15 cellular contexts compared by ENCODE assay signal in the genomic region with DNA sequence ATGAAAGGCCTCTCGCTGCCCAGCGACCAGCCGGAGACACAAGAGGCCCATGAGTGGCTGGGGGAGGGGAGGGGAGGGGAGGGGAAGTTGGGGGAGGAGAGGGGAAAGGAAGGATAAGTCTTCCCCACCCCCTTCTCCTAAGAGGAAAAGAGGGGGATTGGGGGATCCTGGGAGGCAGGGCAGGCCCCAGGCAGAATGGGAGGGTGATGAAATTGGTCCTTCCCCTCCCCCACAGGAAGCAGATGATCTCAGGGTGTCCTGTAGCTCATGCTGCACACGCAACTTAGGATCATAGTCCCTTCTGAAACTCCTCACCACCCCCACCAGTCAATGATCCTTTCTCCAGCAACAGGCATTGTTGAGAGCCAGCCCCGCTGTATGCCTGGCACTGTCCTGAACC. TPM values are rescaled to one million over a fixed set of nuclear protein-coding genes. Genes with fewer than 3 reads are reported as not detected.
DNase-seq lines count a peak whose midpoint lies in the region; ATAC-seq and TF ChIP-seq lines count a peak whose summit lies in the region.
"Had no signal": no experiment of that assay in that cellular context is flagged by ENCODE, and none has a peak within 500 bp of the region (broad histone marks: within the 10 kb centered on the region; RNA-seq: fewer than 3 reads in every experiment).

No MANE protein-coding gene starts in this region.

- H3K36me3 ChIP-seq in tibial artery = no peaks in the 10 kb centered on the region
- H3K36me3 ChIP-seq: BE2C had no signal

- no peaks in the 10 kb centered on the region for H3K36me3 Mint-ChIP-seq in WTC11
- H3K36me3 Mint-ChIP-seq: CD8-positive, alpha-beta memory T cell had no signal

- POLR2A ChIA-PET in WTC11 (lab: Charles Lee) = interaction anchor here (0.7 to 1.0 kb wide), 2 partner anchors 25 to 37 kb away, joined by 3 read pairs; no protein-coding TSS in a partner anchor

- peak; percentile 61 for ATAC-seq in stimulated activated naive CD8-positive, alpha-beta T cell treated with anti-CD3 and anti-CD28 coated beads, Interleukin-15, amount 100 ng/mL, for 72 hours
- no peak for ATAC-seq in stimulated activated naive CD8-positive, alpha-beta T cell treated with anti-CD3 and anti-CD28 coated beads, Interleukin-15, Interleukin-2, amounts not matched to agents 100 U/mL and 50 U/mL, for 24 hours
- peak; percentile 43 for ATAC-seq in WTC11
- ATAC-seq in HG03460 (IDR thresholded peaks at IDR 0.05; ENCODE audit: unreplicated experiment) = no peak
- ATAC-seq: PC-3 had no signal

- H3K27me3 Mint-ChIP-seq in stimulated activated naive CD8-positive, alpha-beta T cell treated with anti-CD3 and anti-CD28 coated beads, Interleukin-15, amount 100 ng/mL, for 72 hours = peaks cover 54% of the 10 kb centered on the region
- H3K27me3 Mint-ChIP-seq in WTC11 (ENCODE audit: low read depth) = peaks cover 84% of the 10 kb centered on the region

- intact Hi-C loops in tibial artery (cut with DNase I; ENCODE audit: low total_unique reads) = no loop called here

- H3K9me3 ChIP-seq in tibial artery = no peaks in the 10 kb centered on the region
- H3K9me3 ChIP-seq: BE2C had no signal

- no peak overlapping the region for H3K27ac ChIP-seq in tibial artery

- peaks cover 20% of the 10 kb centered on the region for H3K4me1 Mint-ChIP-seq in stimulated activated naive CD8-positive, alpha-beta T cell treated with anti-CD3 and anti-CD28 coated beads, Interleukin-15, amount 100 ng/mL, for 72 hours
- H3K4me1 Mint-ChIP-seq in WTC11 = peaks cover 44% of the 10 kb centered on the region
- H3K4me1 Mint-ChIP-seq: CD8-positive, alpha-beta memory T cell had no signal

- no peak overlapping the region for H3K27ac Mint-ChIP-seq in stimulated activated naive CD8-positive, alpha-beta T cell treated with anti-CD3 and anti-CD28 coated beads, Interleukin-15, amount 100 ng/mL, for 72 hours
- H3K27ac Mint-ChIP-seq in WTC11 = no peak overlapping the region
- H3K27ac Mint-ChIP-seq: CD8-positive, alpha-beta memory T cell had no signal

- CTCF ChIA-PET in WTC11 (lab: Charles Lee) = interaction anchor here (0.9 to 2.7 kb wide), 6 partner anchors 15 to 79 kb away, joined by 3 to 14 read pairs (median 4); no protein-coding TSS in a partner anchor

- H3K9me3 Mint-ChIP-seq in stimulated activated naive CD8-positive, alpha-beta T cell treated with anti-CD3 and anti-CD28 coated beads, Interleukin-15, amount 100 ng/mL, for 72 hours = no peaks in the 10 kb centered on the region
- H3K9me3 Mint-ChIP-seq in WTC11 = peaks cover 3% of the 10 kb centered on the region
- H3K9me3 Mint-ChIP-seq: CD8-positive, alpha-beta memory T cell had no signal

- DNase-seq in stimulated activated naive CD8-positive, alpha-beta T cell treated with anti-CD3 and anti-CD28 coated beads, Interleukin-15, amount 100 ng/mL, for 72 hours = no peak
- no peak for DNase-seq in stimulated activated naive CD8-positive, alpha-beta T cell treated with anti-CD3 and anti-CD28 coated beads, Interleukin-15, Interleukin-2, amounts not matched to agents 100 U/mL and 50 U/mL, for 24 hours
- DNase-seq in WTC11 (ENCODE audit: low spot score) (peak; percentile 45), left kidney (ENCODE audit: low read depth, low spot score) (peak; percentile 79), tibial artery (no peak), NCI-H526 (lab: John Stamatoyannopoulos, UW) (no peak), HuH-7.5 (ENCODE audit: low spot score) (no peak)
- DNase-seq: BE2C; CD8-positive, alpha-beta memory T cell; EL; NCI-H1092; PC-3 had no signal

- peaks cover 0 to 77% of the 10 kb centered on the region in 2 donors for H3K27me3 ChIP-seq in tibial artery
- H3K27me3 ChIP-seq: BE2C had no signal

- no peak overlapping the region for H3K4me3 Mint-ChIP-seq in stimulated activated naive CD8-positive, alpha-beta T cell treated with anti-CD3 and anti-CD28 coated beads, Interleukin-15, amount 100 ng/mL, for 72 hours
- H3K4me3 Mint-ChIP-seq in WTC11 = peak overlapping the region; percentile 21; the same call in 1 of the 2 replicates
- H3K4me3 Mint-ChIP-seq: CD8-positive, alpha-beta memory T cell had no signal

- H3K4me3 ChIP-seq in tibial artery = no peak overlapping the region

- H3K4me1 ChIP-seq in tibial artery = no peaks in the 10 kb centered on the region
- H3K4me1 ChIP-seq: BE2C had no signal

- no peak for TF ChIP-seq CTCF in WTC11 (IDR thresholded peaks at IDR 0.05)
- no peak for TF ChIP-seq CTCF in tibial artery (IDR thresholded peaks at IDR 0.05)

TF ChIP-seq in WTC11, 78 proteins besides CTCF, POLR2A, EP300 and RAD21:
- peak; percentile 65; the same call in 1 of the 2 replicates for TF ChIP-seq GABPB1 (CRISPR knock-in tag; IDR thresholded peaks at IDR 0.05)
- TF ChIP-seq CREM (CRISPR knock-in tag; IDR thresholded peaks at IDR 0.05) = no peak
- no peak for TF ChIP-seq RORB (CRISPR knock-in tag; IDR thresholded peaks at IDR 0.05)
- TF ChIP-seq ETV6 (CRISPR knock-in tag; IDR thresholded peaks at IDR 0.05) = 0 out of 2 replicates have a peak, but pooled peaks have one; percentile 31
- TF ChIP-seq, protein P1, sequence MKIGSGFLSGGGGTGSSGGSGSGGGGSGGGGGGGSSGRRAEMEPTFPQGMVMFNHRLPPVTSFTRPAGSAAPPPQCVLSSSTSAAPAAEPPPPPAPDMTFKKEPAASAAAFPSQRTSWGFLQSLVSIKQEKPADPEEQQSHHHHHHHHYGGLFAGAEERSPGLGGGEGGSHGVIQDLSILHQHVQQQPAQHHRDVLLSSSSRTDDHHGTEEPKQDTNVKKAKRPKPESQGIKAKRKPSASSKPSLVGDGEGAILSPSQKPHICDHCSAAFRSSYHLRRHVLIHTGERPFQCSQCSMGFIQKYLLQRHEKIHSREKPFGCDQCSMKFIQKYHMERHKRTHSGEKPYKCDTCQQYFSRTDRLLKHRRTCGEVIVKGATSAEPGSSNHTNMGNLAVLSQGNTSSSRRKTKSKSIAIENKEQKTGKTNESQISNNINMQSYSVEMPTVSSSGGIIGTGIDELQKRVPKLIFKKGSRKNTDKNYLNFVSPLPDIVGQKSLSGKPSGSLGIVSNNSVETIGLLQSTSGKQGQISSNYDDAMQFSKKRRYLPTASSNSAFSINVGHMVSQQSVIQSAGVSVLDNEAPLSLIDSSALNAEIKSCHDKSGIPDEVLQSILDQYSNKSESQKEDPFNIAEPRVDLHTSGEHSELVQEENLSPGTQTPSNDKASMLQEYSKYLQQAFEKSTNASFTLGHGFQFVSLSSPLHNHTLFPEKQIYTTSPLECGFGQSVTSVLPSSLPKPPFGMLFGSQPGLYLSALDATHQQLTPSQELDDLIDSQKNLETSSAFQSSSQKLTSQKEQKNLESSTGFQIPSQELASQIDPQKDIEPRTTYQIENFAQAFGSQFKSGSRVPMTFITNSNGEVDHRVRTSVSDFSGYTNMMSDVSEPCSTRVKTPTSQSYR (CRISPR knock-in tag; IDR thresholded peaks at IDR 0.05) = peak; percentile 86; the same call in 1 of the 2 replicates
- TF ChIP-seq, protein P2, sequence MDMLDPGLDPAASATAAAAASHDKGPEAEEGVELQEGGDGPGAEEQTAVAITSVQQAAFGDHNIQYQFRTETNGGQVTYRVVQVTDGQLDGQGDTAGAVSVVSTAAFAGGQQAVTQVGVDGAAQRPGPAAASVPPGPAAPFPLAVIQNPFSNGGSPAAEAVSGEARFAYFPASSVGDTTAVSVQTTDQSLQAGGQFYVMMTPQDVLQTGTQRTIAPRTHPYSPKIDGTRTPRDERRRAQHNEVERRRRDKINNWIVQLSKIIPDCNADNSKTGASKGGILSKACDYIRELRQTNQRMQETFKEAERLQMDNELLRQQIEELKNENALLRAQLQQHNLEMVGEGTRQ (CRISPR knock-in tag; IDR thresholded peaks at IDR 0.05) = no peak
- no peak for TF ChIP-seq JAZF1 (CRISPR knock-in tag; IDR thresholded peaks at IDR 0.05)

RNA-seq across cellular contexts. Expression of a gene that starts 45.8 kb away (rescaled TPM):
- total RNA-seq in WTC11 (2021) = 0.24 to 0.73 TPM (median 0.37 TPM) in 3 replicates
- total RNA-seq: CD8-positive, alpha-beta memory T cell; HT-29; PC-3; SK-MEL-5 had no signal

Comparison
In these comparisons a context has a peak if more than half of its experiments do, and no peak if none do; other contexts are left out.
1. ATAC-seq: peak in stimulated activated naive CD8-positive, alpha-beta T cell treated with anti-CD3 and anti-CD28 coated beads, Interleukin-15, amount 100 ng/mL, for 72 hours (single experiment) and WTC11 (single experiment); none in stimulated activated naive CD8-positive, alpha-beta T cell treated with anti-CD3 and anti-CD28 coated beads, Interleukin-15, Interleukin-2, amounts not matched to agents 100 U/mL and 50 U/mL, for 24 hours (single experiment) and HG03460 (single experiment).
2. DNase-seq: peak in WTC11 (single experiment) and left kidney (single experiment); none in stimulated activated naive CD8-positive, alpha-beta T cell treated with anti-CD3 and anti-CD28 coated beads, Interleukin-15, amount 100 ng/mL, for 72 hours (0 of 2), stimulated activated naive CD8-positive, alpha-beta T cell treated with anti-CD3 and anti-CD28 coated beads, Interleukin-15, Interleukin-2, amounts not matched to agents 100 U/mL and 50 U/mL, for 24 hours (single experiment), tibial artery (0 of 2), NCI-H526 (0 of 2) and HuH-7.5 (single experiment).